Comparison of ENCODE assay signal across 12 cellular contexts in genomic region chr6:35810831-35811698, GRCh38. TPM values are rescaled to one million over a fixed set of nuclear protein-coding genes. Genes with fewer than 3 reads are reported as not detected.
DNase-seq lines count a peak whose midpoint lies in the region; ATAC-seq and TF ChIP-seq lines count a peak whose summit lies in the region.
"Had no signal": no experiment of that assay in that cellular context is flagged by ENCODE, and none has a peak within 500 bp of the region (broad histone marks: within the 10 kb centered on the region; RNA-seq: fewer than 3 reads in every experiment).

No MANE protein-coding gene starts in this region.

- CTCF ChIA-PET in activated naive CD4-positive, alpha-beta T cell treated with anti-CD3 and anti-CD28 coated beads, Interleukin-2, amount 10 ng/mL, durations not matched to agents 7 days and 5 days (lab: Charles Lee), result interaction anchor here (0.5 kb wide), 1 partner anchor 641 kb away, joined by 3 read pairs; no protein-coding TSS in a partner anchor

- no peak for TF ChIP-seq CTCF in brain microvascular endothelial cell (IDR thresholded peaks at IDR 0.05; ENCODE audit: low read depth, low read length, missing control alignments)

- H3K4me1 Mint-ChIP-seq in activated naive CD4-positive, alpha-beta T cell treated with anti-CD3 and anti-CD28 coated beads, Interleukin-2, amount 10 ng/mL, durations not matched to agents 7 days and 5 days, result no peaks in the 10 kb centered on the region

- in situ Hi-C loops in brain microvascular endothelial cell (cut with HindIII; ENCODE audit: low pct_ligation_motif_present, low sequenced_read_pairs), result no loop called here

- H3K9me3 Mint-ChIP-seq in activated naive CD4-positive, alpha-beta T cell treated with anti-CD3 and anti-CD28 coated beads, Interleukin-2, amount 10 ng/mL, durations not matched to agents 7 days and 5 days, result no peaks in the 10 kb centered on the region

- H3K27me3 Mint-ChIP-seq in activated naive CD4-positive, alpha-beta T cell treated with anti-CD3 and anti-CD28 coated beads, Interleukin-2, amount 10 ng/mL, durations not matched to agents 7 days and 5 days, result peaks cover 15% of the 10 kb centered on the region

- no peak for ATAC-seq in GM21423 (IDR thresholded peaks at IDR 0.05; ENCODE audit: unreplicated experiment)

- no peaks in the 10 kb centered on the region for H3K36me3 ChIP-seq in MG63
- no peaks in the 10 kb centered on the region for H3K36me3 ChIP-seq in brain microvascular endothelial cell (replicated peaks)
- no peaks in the 10 kb centered on the region for H3K36me3 ChIP-seq in H7 (replicated peaks; ENCODE audit: control insufficient read depth, insufficient read depth, low read length)
- H3K36me3 ChIP-seq: lower lobe of right lung had no signal

- DNase-seq in DMS153 treated with DMSO at 0.1 percent for 48 hours (lab: John Stamatoyannopoulos, UW; ENCODE audit: unreplicated experiment) (peak; percentile 26), MG63 (peak; percentile 26), brain microvascular endothelial cell (peak; percentile 70), mesenteric fat pad (ENCODE audit: low spot score) (peak; percentile 85), H7 (no peak), activated gamma-delta T cell treated with Interleukin-2 at 50 U/mL for 16 hours (no peak)
- no peak for DNase-seq in activated naive CD4-positive, alpha-beta T cell treated with anti-CD3 and anti-CD28 coated beads, Interleukin-2, amount 10 ng/mL, durations not matched to agents 7 days and 5 days
- DNase-seq: lower lobe of right lung, NCI-H1048 had no signal

- H3K36me3 Mint-ChIP-seq in activated naive CD4-positive, alpha-beta T cell treated with anti-CD3 and anti-CD28 coated beads, Interleukin-2, amount 10 ng/mL, durations not matched to agents 7 days and 5 days, result no peaks in the 10 kb centered on the region
- H3K36me3 Mint-ChIP-seq: brain had no signal

- no peak overlapping the region for H3K4me3 Mint-ChIP-seq in activated naive CD4-positive, alpha-beta T cell treated with anti-CD3 and anti-CD28 coated beads, Interleukin-2, amount 10 ng/mL, durations not matched to agents 7 days and 5 days
- H3K4me3 Mint-ChIP-seq: brain had no signal

- H3K4me3 ChIP-seq in MG63 (no peak overlapping the region), brain microvascular endothelial cell (ENCODE audit: low read depth, low read length) (no peak overlapping the region), H7 (ENCODE audit: insufficient read depth, low read depth, low read length) (no peak overlapping the region)
- H3K4me3 ChIP-seq: lower lobe of right lung had no signal

- no peak overlapping the region for H3K27ac Mint-ChIP-seq in activated naive CD4-positive, alpha-beta T cell treated with anti-CD3 and anti-CD28 coated beads, Interleukin-2, amount 10 ng/mL, durations not matched to agents 7 days and 5 days

- peak overlapping the region; percentile 29 for H3K27ac ChIP-seq in brain microvascular endothelial cell
- H3K27ac ChIP-seq: lower lobe of right lung, VCaP had no signal

- H3K9me3 ChIP-seq in MG63, result no peaks in the 10 kb centered on the region
- H3K9me3 ChIP-seq: lower lobe of right lung had no signal

- H3K27me3 ChIP-seq in MG63, result 0 out of 2 replicates have a peak, but pooled peaks cover 2% of the 10 kb centered on the region
- no peaks in the 10 kb centered on the region for H3K27me3 ChIP-seq in brain microvascular endothelial cell (replicated peaks)
- H3K27me3 ChIP-seq in H7 (ENCODE audit: control insufficient read depth, insufficient read depth, low read length), result no peaks in the 10 kb centered on the region

RNA-seq across cellular contexts. Expression of gene LHFPL5, which starts 5.9 kb away (rescaled TPM):
- not detected in 2 replicates for total RNA-seq in MG63 (2014; rRNA removed; shearing (Covaris generic); ENCODE audit: low replicate concordance)
- not detected for total RNA-seq in mesenteric fat pad
- not detected in 2 replicates for total RNA-seq in H7 (2014; rRNA removed; shearing (Covaris generic))
- total RNA-seq: lower lobe of right lung had no signal

RNA-seq across cellular contexts. Expression of gene CLPS, which starts 13.9 kb away (rescaled TPM):
- total RNA-seq in MG63 (2014; rRNA removed; shearing (Covaris generic); ENCODE audit: low replicate concordance), result not detected in 2 replicates
- 3.5 TPM for total RNA-seq in mesenteric fat pad
- total RNA-seq in H7 (2014; rRNA removed; shearing (Covaris generic)), result not detected in 2 replicates
- total RNA-seq: lower lobe of right lung had no signal

RNA-seq across cellular contexts. Expression of gene CLPSL1, which starts 30.2 kb away (rescaled TPM):
- total RNA-seq in MG63 (2014; rRNA removed; shearing (Covaris generic); ENCODE audit: low replicate concordance), result not detected in 2 replicates
- not detected for total RNA-seq in mesenteric fat pad
- total RNA-seq in H7 (2014; rRNA removed; shearing (Covaris generic)), result not detected in 2 replicates
- total RNA-seq: lower lobe of right lung had no signal

RNA-seq across cellular contexts. Expression of gene CLPSL2, which starts 34.7 kb away (rescaled TPM):
- total RNA-seq in MG63 (2014; rRNA removed; shearing (Covaris generic); ENCODE audit: low replicate concordance), result not detected in 2 replicates
- total RNA-seq in mesenteric fat pad, result not detected
- total RNA-seq in H7 (2014; rRNA removed; shearing (Covaris generic)), result 4.2 and 10.8 TPM in 2 replicates
- total RNA-seq: lower lobe of right lung had no signal

Comparison
In these comparisons a context has a peak if more than half of its experiments do, and no peak if none do; other contexts are left out.
1. DNase-seq: peak in DMS153 treated with DMSO at 0.1 percent for 48 hours (single experiment), MG63 (single experiment), brain microvascular endothelial cell (single experiment) and mesenteric fat pad (single experiment); none in H7 (single experiment), activated naive CD4-positive, alpha-beta T cell treated with anti-CD3 and anti-CD28 coated beads, Interleukin-2, amount 10 ng/mL, durations not matched to agents 7 days and 5 days (single experiment) and activated gamma-delta T cell treated with Interleukin-2 at 50 U/mL for 16 hours (single experiment).